In the genomic region with DNA sequence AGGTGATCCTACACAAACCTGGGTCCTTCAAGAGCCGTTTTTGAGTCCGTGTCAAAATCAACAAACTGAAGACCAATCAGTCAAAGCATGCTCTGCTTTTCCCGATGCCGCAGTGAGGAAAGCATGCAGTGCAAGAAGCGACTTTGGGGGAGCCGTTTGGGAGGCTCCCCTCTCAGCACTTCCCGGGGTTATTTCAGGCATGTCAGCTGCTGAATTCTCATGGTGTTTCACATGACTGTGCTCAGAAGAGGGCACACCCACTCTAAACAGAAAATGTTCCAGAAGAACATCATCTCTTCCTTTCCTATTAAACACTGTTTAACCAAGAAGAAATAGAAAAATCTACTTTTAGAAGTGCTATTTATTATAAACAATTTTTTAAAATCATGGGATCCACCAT, we compare ENCODE assay signal across 23 cellular contexts.
"Had no signal": no experiment of that assay in that cellular context is flagged by ENCODE, and none has a peak within 500 bp of the region (broad histone marks: within the 10 kb centered on the region; RNA-seq: fewer than 3 reads in every experiment).

No MANE protein-coding gene starts in this region.

- H3K36me3 Mint-ChIP-seq: activated naive CD8-positive, alpha-beta T cell treated with anti-CD3 and anti-CD28 coated beads, Interleukin-2, amount 10 ng/mL, durations not matched to agents 7 days and 5 days had no signal

- H3K4me1 Mint-ChIP-seq: activated naive CD8-positive, alpha-beta T cell treated with anti-CD3 and anti-CD28 coated beads, Interleukin-2, amount 10 ng/mL, durations not matched to agents 7 days and 5 days; WTC11 had no signal

- H3K27ac ChIP-seq: adrenal gland, Peyer's patch, RWPE1 had no signal

- DNase-seq: activated CD4-positive, alpha-beta T cell treated with anti-CD3 and anti-CD28 coated beads for 48 hours; activated CD4-positive, alpha-beta T cell treated with anti-CD3 and anti-CD28 coated beads, Interleukin-2, amount 50 U/mL, for 4 hours; activated CD4-positive, CD25-positive, alpha-beta regulatory T cell treated with anti-CD3 and anti-CD28 coated beads, Interleukin-2, amount 50 U/mL, for 72 hours; activated CD8-positive, alpha-beta memory T cell treated with anti-CD3 and anti-CD28 coated beads, Interleukin-2, amount 50 U/mL, for 48 hours; activated CD8-positive, alpha-beta T cell treated with anti-CD3 and anti-CD28 coated beads, Interleukin-2, amount 10 ng/mL, durations not matched to agents 7 days and 5 days; activated naive CD4-positive, alpha-beta T cell treated with anti-CD3 and anti-CD28 coated beads, Interleukin-2, amount 50 U/mL, for 16 hours; activated naive CD8-positive, alpha-beta T cell treated with anti-CD3 and anti-CD28 coated beads, Interleukin-2, amount 10 ng/mL, durations not matched to agents 7 days and 5 days; activated T-cell treated with anti-CD3 and anti-CD28 coated beads, Interleukin-2, amount 50 U/mL, for 1 hour; adrenal gland; IMR-90; Kasumi-1; KBM-7; NCI-H1092; NCI-H1417; NCI-H2029; NCI-H2107; NCI-H2171 treated with DMSO at 0.1 percent for 48 hours; NCI-H510A treated with DMSO at 0.1 percent for 48 hours; Peyer's patch; SHP77 treated with DMSO at 0.1 percent for 48 hours had no signal

- H3K27me3 ChIP-seq: adrenal gland, Peyer's patch had no signal

- H3K27ac Mint-ChIP-seq: activated CD8-positive, alpha-beta T cell treated with anti-CD3 and anti-CD28 coated beads, Interleukin-2, amount 10 ng/mL, durations not matched to agents 7 days and 5 days; activated naive CD8-positive, alpha-beta T cell treated with anti-CD3 and anti-CD28 coated beads, Interleukin-2, amount 10 ng/mL, durations not matched to agents 7 days and 5 days; T-helper 1 cell treated with Interleukin-12 subunit alpha and Interleukin-12 subunit beta and Interleukin-4 antibody, amounts not matched to agents 30 μg/mL and 1 μg/mL, for 36 hours; WTC11 had no signal

- H3K4me3 ChIP-seq: adrenal gland, Peyer's patch had no signal

- H3K9me3 ChIP-seq: adrenal gland, Peyer's patch had no signal

- H3K4me3 Mint-ChIP-seq: activated CD8-positive, alpha-beta T cell treated with anti-CD3 and anti-CD28 coated beads, Interleukin-2, amount 10 ng/mL, durations not matched to agents 7 days and 5 days; activated naive CD8-positive, alpha-beta T cell treated with anti-CD3 and anti-CD28 coated beads, Interleukin-2, amount 10 ng/mL, durations not matched to agents 7 days and 5 days; T-helper 1 cell treated with Interleukin-12 subunit alpha and Interleukin-12 subunit beta and Interleukin-4 antibody, amounts not matched to agents 30 μg/mL and 1 μg/mL, for 36 hours; WTC11 had no signal

- ATAC-seq: activated CD8-positive, alpha-beta T cell treated with anti-CD3 and anti-CD28 coated beads, Interleukin-2, amount 10 ng/mL, durations not matched to agents 7 days and 5 days; WTC11 had no signal

- H3K36me3 ChIP-seq: adrenal gland, Peyer's patch had no signal

- H3K4me1 ChIP-seq: adrenal gland, Peyer's patch had no signal
